ENCODE assay signal across 18 cellular contexts in the genomic region with DNA sequence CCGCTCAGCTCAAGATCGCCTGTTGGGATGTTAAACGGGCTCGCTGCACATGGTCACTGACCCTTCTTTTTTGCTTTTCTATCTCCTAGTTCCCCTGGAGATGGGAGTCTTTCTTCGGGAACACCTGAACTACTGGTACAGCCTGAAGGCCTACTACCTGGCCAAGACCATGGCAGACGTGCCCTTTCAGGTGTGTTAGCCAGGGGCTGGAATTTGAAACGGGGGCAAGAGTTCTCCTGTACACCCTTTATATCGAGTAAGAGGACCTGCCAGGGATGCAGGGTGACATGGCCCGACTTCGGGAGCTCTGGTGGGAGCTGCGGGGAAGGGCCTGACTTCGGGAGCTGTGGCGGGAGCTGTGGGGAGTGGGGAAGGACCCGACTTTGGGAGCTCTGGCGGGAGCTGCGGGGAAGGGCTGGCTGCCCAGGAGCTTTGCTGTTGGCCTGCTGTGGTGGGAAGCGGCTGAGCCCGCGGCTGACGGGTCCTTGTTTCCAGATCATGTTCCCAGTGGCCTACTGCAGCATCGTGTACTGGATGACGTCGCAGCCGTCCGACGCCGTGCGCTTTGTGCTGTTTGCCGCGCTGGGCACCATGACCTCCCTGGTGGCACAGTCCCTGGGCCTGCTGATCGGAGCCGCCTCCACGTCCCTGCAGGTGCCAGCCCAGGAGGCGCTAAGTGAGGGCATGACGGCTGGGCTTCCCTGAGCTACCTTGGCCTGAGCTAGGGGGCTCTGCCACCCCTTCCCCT. TPM values are rescaled to one million over a fixed set of nuclear protein-coding genes. Genes with fewer than 3 reads are reported as not detected.
DNase-seq lines count a peak whose midpoint lies in the region; ATAC-seq, FAIRE-seq and TF ChIP-seq lines count a peak whose summit lies in the region.
"Had no signal": no experiment of that assay in that cellular context is flagged by ENCODE, and none has a peak within 500 bp of the region (broad histone marks: within the 10 kb centered on the region; RNA-seq: fewer than 3 reads in every experiment).

No MANE protein-coding gene starts in this region.

- TF ChIP-seq EP300 in HepG2 (IDR thresholded peaks at IDR 0.05; ENCODE audit: low read depth in 2 of 2, low read length in 2 of 2) (no peak), HepG2 (CRISPR knock-in tag; IDR thresholded peaks at IDR 0.05; ENCODE audit: borderline replicate concordance) (no peak)

- POLR2A ChIA-PET in HepG2 (lab: Yijun Ruan, JAX): no interaction called here

- ATAC-seq in HepG2 (no peak; the same call in 1 of the 3 replicates), right lobe of liver (no peak), T-helper 17 cell (peak; percentile 26), GM21526 (IDR thresholded peaks at IDR 0.05; ENCODE audit: low FRiP score, unreplicated experiment) (no peak), left lobe of liver (no peak)
- peak; percentile 9 for ATAC-seq in stimulated activated effector memory CD8-positive, alpha-beta T cell treated with anti-CD3 and anti-CD28 coated beads, Interleukin-12 subunit alpha, Interleukin-12 subunit beta, amount 100 ng/mL, for 72 hours

- H3K9me3 Mint-ChIP-seq in stimulated activated effector memory CD8-positive, alpha-beta T cell treated with anti-CD3 and anti-CD28 coated beads, Interleukin-12 subunit alpha, Interleukin-12 subunit beta, amount 100 ng/mL, for 72 hours: no peaks in the 10 kb centered on the region

- H3K4me3 Mint-ChIP-seq in T-helper 17 cell: no peak overlapping the region
- no peak overlapping the region for H3K4me3 Mint-ChIP-seq in stimulated activated effector memory CD8-positive, alpha-beta T cell treated with anti-CD3 and anti-CD28 coated beads, Interleukin-12 subunit alpha, Interleukin-12 subunit beta, amount 100 ng/mL, for 72 hours

- no peak overlapping the region for H2AFZ ChIP-seq in HepG2 (ENCODE audit: low read length)

- CTCF ChIA-PET in HepG2 (lab: Yijun Ruan, JAX; ENCODE audit: low intra/inter-chr PET ratio, low total read pairs): no interaction called here

- H3K79me2 ChIP-seq in HepG2 (ENCODE audit: insufficient read depth, low read length): no peaks in the 10 kb centered on the region

- no peaks in the 10 kb centered on the region for H3K4me1 ChIP-seq in HepG2 (ENCODE audit: insufficient read depth, low read length)
- H3K4me1 ChIP-seq in right lobe of liver: no peaks in the 10 kb centered on the region

- no peaks in the 10 kb centered on the region for H3K27me3 Mint-ChIP-seq in T-helper 17 cell

- TF ChIP-seq RAD21 in HepG2 (CRISPR knock-in tag; IDR thresholded peaks at IDR 0.05): no peak

- intact Hi-C loops in HepG2 (cut with micrococcal nuclease; ENCODE audit: unreplicated experiment): no loop called here
- intact Hi-C loops in right lobe of liver (cut with DNase I): no loop called here

- FAIRE-seq in HepG2 (lab: Jason Lieb, UNC): no peak

- H3K9ac ChIP-seq in HepG2 (ENCODE audit: insufficient read depth, low read depth, low read length): no peak overlapping the region

- H3K27ac ChIP-seq in HepG2 (ENCODE audit: extremely low read length, insufficient read depth, low read length): no peak overlapping the region
- H3K27ac ChIP-seq in right lobe of liver: no peak overlapping the region

- H3K4me3 ChIP-seq in HepG2 (replicated peaks in 1 of 3; ENCODE audit: insufficient read depth in 1 of 3, low read depth in 2 of 3, low read length in 3 of 3) (no peak overlapping the region), right lobe of liver (no peak overlapping the region)

- BruUV-seq in HepG2 (replicated peaks; lab: Mats Ljungman, UMichigan): no TSS peak

- H3K9me3 ChIP-seq in HepG2 (ENCODE audit: low read length) (no peaks in the 10 kb centered on the region), right lobe of liver (no peaks in the 10 kb centered on the region), T-helper 17 cell (ENCODE audit: control insufficient read depth, low read length, poor library complexity, severe bottlenecking) (no peaks in the 10 kb centered on the region)

- H3K27ac Mint-ChIP-seq in T-helper 17 cell: peak overlapping the region; percentile 45
- H3K27ac Mint-ChIP-seq in stimulated activated effector memory CD8-positive, alpha-beta T cell treated with anti-CD3 and anti-CD28 coated beads, Interleukin-12 subunit alpha, Interleukin-12 subunit beta, amount 100 ng/mL, for 72 hours: no peak overlapping the region

- no peaks in the 10 kb centered on the region; the same call in 1 of the 2 replicates for H4K20me1 ChIP-seq in HepG2 (ENCODE audit: insufficient read depth, low read length)

- H3K36me3 Mint-ChIP-seq in T-helper 17 cell (ENCODE audit: low read depth): peaks cover 19% of the 10 kb centered on the region
- peaks cover 12% of the 10 kb centered on the region for H3K36me3 Mint-ChIP-seq in stimulated activated effector memory CD8-positive, alpha-beta T cell treated with anti-CD3 and anti-CD28 coated beads, Interleukin-12 subunit alpha, Interleukin-12 subunit beta, amount 100 ng/mL, for 72 hours

- TF ChIP-seq CTCF in HepG2 (CRISPR knock-in tag; IDR thresholded peaks at IDR 0.05) (no peak), right lobe of liver (IDR thresholded peaks at IDR 0.05) (no peak)

- peaks cover 4% of the 10 kb centered on the region for H3K4me1 Mint-ChIP-seq in T-helper 17 cell
- peaks cover 8% of the 10 kb centered on the region for H3K4me1 Mint-ChIP-seq in stimulated activated effector memory CD8-positive, alpha-beta T cell treated with anti-CD3 and anti-CD28 coated beads, Interleukin-12 subunit alpha, Interleukin-12 subunit beta, amount 100 ng/mL, for 72 hours

- WGBS in HepG2 (ENCODE audit: low lambda C conversion rate): 57% methylated on average over 18 of the region's 35 CpGs
- WGBS in right lobe of liver (ENCODE audit: insufficient coverage, low coverage, low lambda C conversion rate, missing lambda C conversion rate): 89% methylated on average over 5 of the region's 35 CpGs

- no peak overlapping the region for H3K4me2 ChIP-seq in HepG2 (ENCODE audit: low read depth, low read length)

- DNase-seq in HepG2 (ENCODE audit: low spot score) (no peak), right lobe of liver (no peak), T-helper 17 cell (no peak), left kidney (ENCODE audit: low read depth, low spot score) (peak; percentile 26), left lobe of liver (ENCODE audit: low spot score) (no peak)
- no peak for DNase-seq in stimulated activated effector memory CD8-positive, alpha-beta T cell treated with anti-CD3 and anti-CD28 coated beads, Interleukin-12 subunit alpha, Interleukin-12 subunit beta, amount 100 ng/mL, for 72 hours (ENCODE audit: low spot score in 2 of 2)
- DNase-seq: C1 segment of cervical spinal cord; NCI-H1105 treated with DMSO at 0.1 percent for 48 hours; NCI-H1694 treated with DMSO at 0.1 percent for 48 hours; NCI-H446; NCI-H69; NK-92 treated with Interleukin-12 subunit alpha and Interleukin-12 subunit beta, amount 100 ng/mL, for 24 hours; SHP77 treated with DMSO at 0.1 percent for 48 hours had no signal

- peaks cover 3 to 34% of the 10 kb centered on the region in 2 experiments; a peak in 4 of 5 replicates for H3K27me3 ChIP-seq in HepG2 (ENCODE audit: control insufficient read depth in 1 of 2, insufficient read depth in 2 of 2, low read length in 2 of 2)
- no peaks in the 10 kb centered on the region for H3K27me3 ChIP-seq in right lobe of liver

- TF ChIP-seq POLR2A in HepG2 (IDR thresholded peaks at IDR 0.05; ENCODE audit: insufficient read depth in 1 of 2, low read depth in 2 of 2, low read length in 2 of 2): no peak
- TF ChIP-seq POLR2A in right lobe of liver (IDR thresholded peaks at IDR 0.05): no peak

- H3K36me3 ChIP-seq in HepG2 (replicated peaks in 1 of 2; ENCODE audit: control insufficient read depth in 1 of 2, insufficient read depth in 2 of 2, low read length in 2 of 2) (no peaks in the 10 kb centered on the region), right lobe of liver (no peaks in the 10 kb centered on the region)

- in situ Hi-C loops in HepG2 (cut with HindIII; ENCODE audit: extremely low pct_ligation_motif_present, low pct_unique_long_range_greater_than_20kb): no loop called here

RNA-seq across cellular contexts. Expression of gene TFF3, which starts 24.0 kb away (rescaled TPM):
- total RNA-seq in HepG2 (2016; rRNA removed; fragmentation: Illumina TruSeq; extraction: Trizol) (7.9 and 14.2 TPM in 2 replicates), right lobe of liver (1 to 10 TPM in 5 of 6 experiments, under 1 TPM in 1; 0.88 to 6.8 (median 2.5) TPM), T-helper 17 cell (not detected), left lobe of liver (4.1 TPM)
- total RNA-seq in HepG2 (2016; cell fraction: cytosol; rRNA removed; fragmentation: Illumina TruSeq; extraction: Trizol; ENCODE audit: low read depth): 9.4 and 9.9 TPM in 2 replicates
- total RNA-seq in HepG2 (2016; cell fraction: insoluble cytoplasmic fraction; rRNA removed; fragmentation: Illumina TruSeq; extraction: Trizol): 10.8 and 14.1 TPM in 2 replicates
- total RNA-seq in HepG2 (2016; cell fraction: membrane; rRNA removed; fragmentation: Illumina TruSeq; extraction: Trizol): 8.0 and 8.6 TPM in 2 replicates
- 5.1 and 9.3 TPM in 2 replicates for total RNA-seq in HepG2 (2016; cell fraction: nucleus; rRNA removed; fragmentation: Illumina TruSeq; extraction: Trizol)
- polyA plus RNA-seq in HepG2 (2011; rRNA removed): 26.9 and 27.0 TPM in 2 replicates
- 15.9 and 30.0 TPM in 2 replicates for polyA plus RNA-seq in HepG2 (2011; cell fraction: cytosol; rRNA removed)
- 16.3 and 18.8 TPM in 2 replicates for polyA plus RNA-seq in HepG2 (2011; cell fraction: nucleus; rRNA removed)
- 14.9 and 18.1 TPM in 2 replicates for polyA plus RNA-seq in HepG2 (2012)
- polyA plus RNA-seq in HepG2 (2016; cell fraction: cytosol; fragmentation: Illumina TruSeq; extraction: Trizol; ENCODE audit: low read depth): 7.3 and 9.3 TPM in 2 replicates
- polyA plus RNA-seq in HepG2 (2016; cell fraction: insoluble cytoplasmic fraction; fragmentation: Illumina TruSeq; extraction: Trizol; ENCODE audit: low read depth): 5.5 and 6.2 TPM in 2 replicates
- 4.6 and 6.5 TPM in 2 replicates for polyA plus RNA-seq in HepG2 (2016; cell fraction: membrane; fragmentation: Illumina TruSeq; extraction: Trizol; ENCODE audit: low read depth)
- polyA plus RNA-seq in HepG2 (2016; cell fraction: nucleus; fragmentation: Illumina TruSeq; extraction: Trizol; ENCODE audit: insufficient read depth, low read depth): 9.5 and 10.5 TPM in 2 replicates
- polyA minus RNA-seq in HepG2 (2011; rRNA and poly(A)+ RNA removed; ENCODE audit: low replicate concordance): 10.8 TPM in 1 of 2 replicates, not detected in the other
- 6.5 and 7.7 TPM in 2 replicates for polyA minus RNA-seq in HepG2 (2011; cell fraction: cytosol; rRNA and poly(A)+ RNA removed)
- 0.77 and 1.7 TPM in 2 replicates for polyA minus RNA-seq in HepG2 (2011; cell fraction: nucleus; rRNA and poly(A)+ RNA removed)
- total RNA-seq: A673, H4, OCI-LY7 had no signal
- polyA plus RNA-seq: IgD-negative memory B cell had no signal

RNA-seq across cellular contexts. Expression of gene TFF2, which starts 59.6 kb away (rescaled TPM):
- total RNA-seq in HepG2 (2016; rRNA removed; fragmentation: Illumina TruSeq; extraction: Trizol) (not detected in 2 replicates), right lobe of liver (under 1 TPM in 4 of 6 experiments, not detected in 2; 0.29 to 0.61 (median 0.49) TPM), T-helper 17 cell (not detected), left lobe of liver (0.25 TPM)
- not detected in 2 replicates for total RNA-seq in HepG2 (2016; cell fraction: cytosol; rRNA removed; fragmentation: Illumina TruSeq; extraction: Trizol; ENCODE audit: low read depth)
- not detected in 2 replicates for total RNA-seq in HepG2 (2016; cell fraction: insoluble cytoplasmic fraction; rRNA removed; fragmentation: Illumina TruSeq; extraction: Trizol)
- total RNA-seq in HepG2 (2016; cell fraction: membrane; rRNA removed; fragmentation: Illumina TruSeq; extraction: Trizol): not detected in 2 replicates
- not detected in 2 replicates for total RNA-seq in HepG2 (2016; cell fraction: nucleus; rRNA removed; fragmentation: Illumina TruSeq; extraction: Trizol)
- 1.5 and 1.6 TPM in 2 replicates for polyA plus RNA-seq in HepG2 (2011; rRNA removed)
- polyA plus RNA-seq in HepG2 (2011; cell fraction: cytosol; rRNA removed): 0.50 and 1.2 TPM in 2 replicates
- 0.58 and 0.73 TPM in 2 replicates for polyA plus RNA-seq in HepG2 (2011; cell fraction: nucleus; rRNA removed)
- 0.23 and 0.47 TPM in 2 replicates for polyA plus RNA-seq in HepG2 (2012)
- polyA plus RNA-seq in HepG2 (2016; cell fraction: cytosol; fragmentation: Illumina TruSeq; extraction: Trizol; ENCODE audit: low read depth): not detected in 2 replicates
- not detected in 2 replicates for polyA plus RNA-seq in HepG2 (2016; cell fraction: insoluble cytoplasmic fraction; fragmentation: Illumina TruSeq; extraction: Trizol; ENCODE audit: low read depth)
- not detected in 2 replicates for polyA plus RNA-seq in HepG2 (2016; cell fraction: membrane; fragmentation: Illumina TruSeq; extraction: Trizol; ENCODE audit: low read depth)
- not detected in 2 replicates for polyA plus RNA-seq in HepG2 (2016; cell fraction: nucleus; fragmentation: Illumina TruSeq; extraction: Trizol; ENCODE audit: insufficient read depth, low read depth)
- 0.91 TPM in 1 of 2 replicates, not detected in the other for polyA minus RNA-seq in HepG2 (2011; rRNA and poly(A)+ RNA removed; ENCODE audit: low replicate concordance)
- not detected in 2 replicates for polyA minus RNA-seq in HepG2 (2011; cell fraction: cytosol; rRNA and poly(A)+ RNA removed)
- not detected in 2 replicates for polyA minus RNA-seq in HepG2 (2011; cell fraction: nucleus; rRNA and poly(A)+ RNA removed)
- total RNA-seq: A673, H4, OCI-LY7 had no signal
- polyA plus RNA-seq: IgD-negative memory B cell had no signal

Comparison
In these comparisons a context has a peak if more than half of its experiments do, and no peak if none do; other contexts are left out.
1. ATAC-seq: peak in T-helper 17 cell (single experiment) and stimulated activated effector memory CD8-positive, alpha-beta T cell treated with anti-CD3 and anti-CD28 coated beads, Interleukin-12 subunit alpha, Interleukin-12 subunit beta, amount 100 ng/mL, for 72 hours (single experiment); none in HepG2 (single experiment), right lobe of liver (0 of 4), GM21526 (single experiment) and left lobe of liver (single experiment).